Comparison of ENCODE assay signal across 17 cellular contexts in genomic region chr13:67062160-67062559, GRCh38.
DNase-seq lines count a peak whose midpoint lies in the region; FAIRE-seq and TF ChIP-seq lines count a peak whose summit lies in the region.
"Had no signal": no experiment of that assay in that cellular context is flagged by ENCODE, and none has a peak within 500 bp of the region (broad histone marks: within the 10 kb centered on the region; RNA-seq: fewer than 3 reads in every experiment).

No MANE protein-coding gene starts in this region.

- no peak for TF ChIP-seq RAD21 in Ishikawa (IDR thresholded peaks at IDR 0.05; ENCODE audit: low read depth)

- DNase-seq in fibroblast of the aortic adventitia (ENCODE audit: low read depth) (peak; percentile 14), retina (no peak), frontal cortex (ENCODE audit: low spot score in 2 of 2) (no peak), HUDEP-2 (lab: John Stamatoyannopoulos, UW; ENCODE audit: unreplicated experiment in 76 of 76) (no peak)
- DNase-seq: Caco-2; CD4-positive, CD25-positive, alpha-beta regulatory T cell; H9; NCI-H1436; NCI-H2081; NCI-H510A treated with DMSO at 0.1 percent for 48 hours; Peyer's patch had no signal

- H3K27ac ChIP-seq in angular gyrus (ENCODE audit: low read depth, low read length) (peak overlapping the region; percentile 23), subcutaneous abdominal adipose tissue (ENCODE audit: low read depth, low read length) (no peak overlapping the region)
- H3K27ac ChIP-seq: KMS-11, Peyer's patch, SK-N-MC had no signal

- H3K4me3 ChIP-seq in fibroblast of the aortic adventitia (ENCODE audit: low read depth, low read length), result no peak overlapping the region
- peak overlapping the region in 2 of 5 donors; percentile 1 to 52 for H3K4me3 ChIP-seq in subcutaneous abdominal adipose tissue (ENCODE audit: low read depth in 1 of 5, low read length in 5 of 5)
- H3K4me3 ChIP-seq: Peyer's patch, SK-N-MC had no signal

- TF ChIP-seq CTCF in fibroblast of the aortic adventitia (IDR thresholded peaks at IDR 0.05; ENCODE audit: insufficient read depth, low read length), result no peak

- peaks cover 0 to 11% (median 10%) of the 10 kb centered on the region in 5 donors for H3K4me1 ChIP-seq in subcutaneous abdominal adipose tissue (ENCODE audit: control insufficient read depth in 5 of 5, insufficient read depth in 5 of 5, low read length in 5 of 5)
- H3K4me1 ChIP-seq: Caco-2, Peyer's patch had no signal

- no peaks in the 10 kb centered on the region for H3K36me3 ChIP-seq in subcutaneous abdominal adipose tissue (ENCODE audit: control insufficient read depth in 5 of 5, insufficient read depth in 5 of 5, low read length in 5 of 5)
- H3K36me3 ChIP-seq: Peyer's patch had no signal

- H3K27me3 ChIP-seq in subcutaneous abdominal adipose tissue (ENCODE audit: control insufficient read depth in 5 of 5, insufficient read depth in 4 of 5, low read length in 5 of 5), result no peaks in the 10 kb centered on the region
- H3K27me3 ChIP-seq: Peyer's patch had no signal

- no peak for TF ChIP-seq EP300 in Ishikawa (IDR thresholded peaks at IDR 0.05; ENCODE audit: borderline replicate concordance)

- H3K9me3 ChIP-seq in subcutaneous abdominal adipose tissue (ENCODE audit: control insufficient read depth in 5 of 5, low read length in 5 of 5), result no peaks in the 10 kb centered on the region
- H3K9me3 ChIP-seq: Caco-2, Peyer's patch had no signal

- peak overlapping the region in 3 of 5 donors; percentile 33 to 43 (median 40) for H3K9ac ChIP-seq in subcutaneous abdominal adipose tissue (ENCODE audit: low read length in 5 of 5)
- H3K9ac ChIP-seq: KMS-11 had no signal

- no peak for FAIRE-seq in frontal cortex (lab: Jason Lieb, UNC)
- FAIRE-seq: GM19239 had no signal

TF ChIP-seq in Ishikawa, 13 proteins besides CTCF, POLR2A, EP300 and RAD21:
- TF ChIP-seq, protein P1, sequence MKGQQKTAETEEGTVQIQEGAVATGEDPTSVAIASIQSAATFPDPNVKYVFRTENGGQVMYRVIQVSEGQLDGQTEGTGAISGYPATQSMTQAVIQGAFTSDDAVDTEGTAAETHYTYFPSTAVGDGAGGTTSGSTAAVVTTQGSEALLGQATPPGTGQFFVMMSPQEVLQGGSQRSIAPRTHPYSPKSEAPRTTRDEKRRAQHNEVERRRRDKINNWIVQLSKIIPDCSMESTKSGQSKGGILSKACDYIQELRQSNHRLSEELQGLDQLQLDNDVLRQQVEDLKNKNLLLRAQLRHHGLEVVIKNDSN (IDR thresholded peaks at IDR 0.05), result peak; percentile 61
- TF ChIP-seq, protein P2, sequence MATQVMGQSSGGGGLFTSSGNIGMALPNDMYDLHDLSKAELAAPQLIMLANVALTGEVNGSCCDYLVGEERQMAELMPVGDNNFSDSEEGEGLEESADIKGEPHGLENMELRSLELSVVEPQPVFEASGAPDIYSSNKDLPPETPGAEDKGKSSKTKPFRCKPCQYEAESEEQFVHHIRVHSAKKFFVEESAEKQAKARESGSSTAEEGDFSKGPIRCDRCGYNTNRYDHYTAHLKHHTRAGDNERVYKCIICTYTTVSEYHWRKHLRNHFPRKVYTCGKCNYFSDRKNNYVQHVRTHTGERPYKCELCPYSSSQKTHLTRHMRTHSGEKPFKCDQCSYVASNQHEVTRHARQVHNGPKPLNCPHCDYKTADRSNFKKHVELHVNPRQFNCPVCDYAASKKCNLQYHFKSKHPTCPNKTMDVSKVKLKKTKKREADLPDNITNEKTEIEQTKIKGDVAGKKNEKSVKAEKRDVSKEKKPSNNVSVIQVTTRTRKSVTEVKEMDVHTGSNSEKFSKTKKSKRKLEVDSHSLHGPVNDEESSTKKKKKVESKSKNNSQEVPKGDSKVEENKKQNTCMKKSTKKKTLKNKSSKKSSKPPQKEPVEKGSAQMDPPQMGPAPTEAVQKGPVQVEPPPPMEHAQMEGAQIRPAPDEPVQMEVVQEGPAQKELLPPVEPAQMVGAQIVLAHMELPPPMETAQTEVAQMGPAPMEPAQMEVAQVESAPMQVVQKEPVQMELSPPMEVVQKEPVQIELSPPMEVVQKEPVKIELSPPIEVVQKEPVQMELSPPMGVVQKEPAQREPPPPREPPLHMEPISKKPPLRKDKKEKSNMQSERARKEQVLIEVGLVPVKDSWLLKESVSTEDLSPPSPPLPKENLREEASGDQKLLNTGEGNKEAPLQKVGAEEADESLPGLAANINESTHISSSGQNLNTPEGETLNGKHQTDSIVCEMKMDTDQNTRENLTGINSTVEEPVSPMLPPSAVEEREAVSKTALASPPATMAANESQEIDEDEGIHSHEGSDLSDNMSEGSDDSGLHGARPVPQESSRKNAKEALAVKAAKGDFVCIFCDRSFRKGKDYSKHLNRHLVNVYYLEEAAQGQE (IDR thresholded peaks at IDR 0.05; ENCODE audit: low read depth), result no peak
TF ChIP-seq in Ishikawa: peak in this region for 1.
